9 cellular contexts compared by ENCODE assay signal in the genomic region with DNA sequence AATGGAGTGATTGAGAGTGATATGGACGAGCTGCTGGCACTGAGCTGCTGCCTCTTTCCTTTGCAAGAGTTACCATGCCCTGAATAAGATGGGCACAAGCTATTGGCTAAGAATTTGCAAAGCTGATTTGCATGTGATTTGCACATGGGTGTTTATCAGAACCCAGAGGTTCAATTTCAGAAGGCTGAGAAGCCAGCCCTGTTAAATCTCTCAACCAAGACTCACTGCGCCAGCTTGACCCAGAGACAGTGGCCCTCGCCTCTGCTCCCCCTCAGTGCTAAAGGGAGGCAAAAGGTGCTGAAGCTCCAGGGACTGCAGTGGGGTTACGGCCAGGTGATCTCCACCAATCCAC. TPM values are rescaled to one million over a fixed set of nuclear protein-coding genes. Genes with fewer than 3 reads are reported as not detected.
DNase-seq lines count a peak whose midpoint lies in the region; ATAC-seq and TF ChIP-seq lines count a peak whose summit lies in the region.
"Had no signal": no experiment of that assay in that cellular context is flagged by ENCODE, and none has a peak within 500 bp of the region (broad histone marks: within the 10 kb centered on the region; RNA-seq: fewer than 3 reads in every experiment).

No MANE protein-coding gene starts in this region.

- DNase-seq in Caco-2: no peak
- no peak for DNase-seq in HL-60 (ENCODE audit: low read depth in 1 of 2, low spot score in 1 of 2)
- no peak for DNase-seq in adrenal gland
- no peak for DNase-seq in natural killer cell
- no peak for DNase-seq in HEK293T (ENCODE audit: extremely low spot score)
- DNase-seq in NCI-H69 (lab: John Stamatoyannopoulos, UW): no peak
- DNase-seq in head of caudate nucleus: no peak
- DNase-seq: occipital lobe had no signal

- TF ChIP-seq CTCF in Caco-2 (IDR thresholded peaks at IDR 0.05; ENCODE audit: insufficient read depth in 1 of 2, low read depth in 1 of 2, low read length in 1 of 2, severe bottlenecking in 1 of 2, unreplicated experiment in 1 of 2) (no peak), HL-60 (IDR thresholded peaks at IDR 0.05; ENCODE audit: insufficient read depth, low read length) (no peak), adrenal gland (IDR thresholded peaks at IDR 0.05) (no peak), natural killer cell (IDR thresholded peaks at IDR 0.05) (no peak)

- no peaks in the 10 kb centered on the region for H3K27me3 ChIP-seq in Caco-2 (replicated peaks; ENCODE audit: control insufficient read depth, insufficient read depth, low read length)
- H3K27me3 ChIP-seq in HL-60 (ENCODE audit: insufficient read depth, poor library complexity, severe bottlenecking): no peaks in the 10 kb centered on the region
- no peaks in the 10 kb centered on the region for H3K27me3 ChIP-seq in adrenal gland

- H3K36me3 Mint-ChIP-seq in Caco-2 (ENCODE audit: insufficient read depth, unreplicated experiment) (peaks cover 27% of the 10 kb centered on the region), natural killer cell (no peaks in the 10 kb centered on the region)

- no peaks in the 10 kb centered on the region for H3K9me3 ChIP-seq in Caco-2
- H3K9me3 ChIP-seq in adrenal gland (replicated peaks in 1 of 3): no peaks in the 10 kb centered on the region

- H3K27ac Mint-ChIP-seq in Caco-2 (ENCODE audit: unreplicated experiment) (no peak overlapping the region), natural killer cell (peak overlapping the region; percentile 91 to 96)

- intact Hi-C loops in Caco-2 (cut with micrococcal nuclease; ENCODE audit: unreplicated experiment) (loop anchor here (10.0 kb wide), 1 partner anchor 131 kb away; a partner anchor contains a TSS), adrenal gland (cut with DNase I) (no loop called here), natural killer cell (cut with micrococcal nuclease) (loop anchor here (5.0 to 10.0 kb wide), 2 partner anchors 42 to 169 kb away; a partner anchor contains a TSS), head of caudate nucleus (cut with DNase I) (no loop called here)

- CTCF ChIA-PET in Caco-2 (lab: Charles Lee): interaction anchor here (5.0 kb wide), 1 partner anchor 22 kb away, joined by 37 read pairs; no protein-coding TSS in a partner anchor
- CTCF ChIA-PET in HEK293T (lab: Yijun Ruan, JAX): interaction anchor here (0.7 to 9.2 kb wide), 4 partner anchors 9 to 21 kb away, joined by 3 to 100 read pairs (median 4); a partner anchor contains a TSS

- ATAC-seq in natural killer cell (no peak), GM18511 (IDR thresholded peaks at IDR 0.05; ENCODE audit: unreplicated experiment) (no peak)

- H3K9me3 Mint-ChIP-seq in Caco-2 (ENCODE audit: unreplicated experiment): no peaks in the 10 kb centered on the region
- no peaks in the 10 kb centered on the region for H3K9me3 Mint-ChIP-seq in natural killer cell

- BruUV-seq in Caco-2 (replicated peaks; lab: Mats Ljungman, UMichigan): TSS peak; percentile 11

- no peaks in the 10 kb centered on the region for H3K36me3 ChIP-seq in Caco-2 (ENCODE audit: control insufficient read depth, insufficient read depth, low read length)
- peaks cover 0 to 5% of the 10 kb centered on the region in 2 donors for H3K36me3 ChIP-seq in adrenal gland (replicated peaks in 1 of 2)

- H3K4me1 Mint-ChIP-seq in Caco-2 (ENCODE audit: low read depth, unreplicated experiment) (no peaks in the 10 kb centered on the region), natural killer cell (peaks cover 35 to 56% of the 10 kb centered on the region in 2 donors)

- no peak for TF ChIP-seq POLR2A in adrenal gland (IDR thresholded peaks at IDR 0.05)

- H3K4me3 ChIP-seq in Caco-2 (ENCODE audit: low read depth, low read length) (peak overlapping the region; percentile 36), HL-60 (replicated peaks; ENCODE audit: insufficient read depth, low read length) (peak overlapping the region; percentile 59), adrenal gland (peak overlapping the region in 1 of 4 donors; percentile 64)

- 73 to 83% (median 77%) methylated on average over 1 to 4 of the region's 4 CpGs for WGBS in adrenal gland, 4 donors

- POLR2A ChIA-PET in Caco-2 (lab: Charles Lee): interaction anchor here (1.0 kb wide), 1 partner anchor 10 kb away, joined by 3 read pairs; a partner anchor contains a TSS
- POLR2A ChIA-PET in HEK293T (lab: Yijun Ruan, JAX): interaction anchor here (1.0 to 7.1 kb wide), 5 partner anchors 10 to 49 kb away, joined by 3 to 65 read pairs (median 4); a partner anchor contains a TSS

- no peaks in the 10 kb centered on the region for H3K27me3 Mint-ChIP-seq in Caco-2 (ENCODE audit: insufficient read depth, unreplicated experiment)
- no peaks in the 10 kb centered on the region for H3K27me3 Mint-ChIP-seq in natural killer cell (ENCODE audit: low read depth in 2 of 2)

- H3K4me1 ChIP-seq in Caco-2: peaks cover 8% of the 10 kb centered on the region; the same call in 1 of the 2 replicates
- peaks cover 13 to 45% of the 10 kb centered on the region in 2 donors for H3K4me1 ChIP-seq in adrenal gland (replicated peaks in 1 of 2)

- H3K4me3 Mint-ChIP-seq in Caco-2 (ENCODE audit: unreplicated experiment) (peak overlapping the region; percentile 74), natural killer cell (peak overlapping the region; percentile 90)

- H3K27ac ChIP-seq in HL-60 (replicated peaks) (peak overlapping the region; percentile 100), adrenal gland (peak overlapping the region in 3 of 5 donors; percentile 68 to 96 (median 94))

TF ChIP-seq in HEK293T, 16 proteins besides CTCF, POLR2A, EP300 and RAD21:
- TF ChIP-seq FOXK2 (IDR thresholded peaks at IDR 0.05) (no peak), FOXM1 (IDR thresholded peaks at IDR 0.05; ENCODE audit: borderline replicate concordance) (no peak), SUZ12 (IDR thresholded peaks at IDR 0.05) (no peak), ARNT (IDR thresholded peaks at IDR 0.05) (no peak), NFRKB (IDR thresholded peaks at IDR 0.05) (no peak), ZNF384 (IDR thresholded peaks at IDR 0.05) (no peak), ELF4 (IDR thresholded peaks at IDR 0.05) (no peak), L3MBTL2 (conservative IDR thresholded peaks at IDR 0.05) (no peak), FOXA1 (IDR thresholded peaks at IDR 0.05) (no peak), SP1 (IDR thresholded peaks at IDR 0.05) (no peak), LEF1 (IDR thresholded peaks at IDR 0.05; ENCODE audit: borderline replicate concordance) (no peak), CTBP1 (IDR thresholded peaks at IDR 0.05; ENCODE audit: borderline replicate concordance) (no peak), HDGF (IDR thresholded peaks at IDR 0.05; ENCODE audit: borderline replicate concordance) (no peak), BHLHE40 (IDR thresholded peaks at IDR 0.05; ENCODE audit: borderline replicate concordance) (no peak), TARDBP (IDR thresholded peaks at IDR 0.05) (no peak)
- TF ChIP-seq, protein P1, sequence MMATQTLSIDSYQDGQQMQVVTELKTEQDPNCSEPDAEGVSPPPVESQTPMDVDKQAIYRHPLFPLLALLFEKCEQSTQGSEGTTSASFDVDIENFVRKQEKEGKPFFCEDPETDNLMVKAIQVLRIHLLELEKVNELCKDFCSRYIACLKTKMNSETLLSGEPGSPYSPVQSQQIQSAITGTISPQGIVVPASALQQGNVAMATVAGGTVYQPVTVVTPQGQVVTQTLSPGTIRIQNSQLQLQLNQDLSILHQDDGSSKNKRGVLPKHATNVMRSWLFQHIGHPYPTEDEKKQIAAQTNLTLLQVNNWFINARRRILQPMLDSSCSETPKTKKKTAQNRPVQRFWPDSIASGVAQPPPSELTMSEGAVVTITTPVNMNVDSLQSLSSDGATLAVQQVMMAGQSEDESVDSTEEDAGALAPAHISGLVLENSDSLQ (IDR thresholded peaks at IDR 0.05): no peak
TF ChIP-seq in HEK293T: peak in this region for 0.

RNA-seq across cellular contexts. Expression of a gene that starts 0.7 kb away (rescaled TPM):
- total RNA-seq in Caco-2 (2022): 13.0 and 15.7 TPM in 2 replicates
- total RNA-seq in adrenal gland: 10 to 100 TPM; 22.7 to 67.8 (median 46.0) TPM
- 100 to 1,000 TPM in 2 of 3 donors, 1 to 10 TPM in 1; 1.5 to 316 (median 118) TPM for polyA plus RNA-seq in adrenal gland
- total RNA-seq in natural killer cell: 100 to 1,000 TPM; 352 to 398 (median 384) TPM

RNA-seq across cellular contexts. Expression of a gene that starts 9.5 kb away (rescaled TPM):
- total RNA-seq in Caco-2 (2022) (91.3 and 93.8 TPM in 2 replicates), adrenal gland (100 to 1,000 TPM in 3 of 8 donors, 10 to 100 TPM in 5; 60.0 to 159 (median 93.6) TPM), natural killer cell (10 to 100 TPM; 63.4 to 82.3 (median 73.1) TPM)
- polyA plus RNA-seq in adrenal gland: 100 to 1,000 TPM; 121 to 287 (median 228) TPM

RNA-seq across cellular contexts. Expression of a gene that starts 19.1 kb away (rescaled TPM):
- 0.75 and 1.2 TPM in 2 replicates for total RNA-seq in Caco-2 (2022)
- total RNA-seq in adrenal gland: 10 to 100 TPM; 15.5 to 37.4 (median 26.4) TPM
- 10 to 100 TPM in 2 of 3 donors, 1 to 10 TPM in 1; 5.4 to 69.6 (median 27.6) TPM for polyA plus RNA-seq in adrenal gland
- 10 to 100 TPM; 14.3 to 17.1 (median 15.2) TPM for total RNA-seq in natural killer cell

RNA-seq across cellular contexts. Expression of a gene that starts 20.9 kb away (rescaled TPM):
- total RNA-seq in Caco-2 (2022): not detected in 2 replicates
- 1 to 10 TPM in 1 of 8 donors, under 1 TPM in 7; 0.18 to 1.1 (median 0.63) TPM for total RNA-seq in adrenal gland
- 1 to 10 TPM in 2 of 3 donors, not detected in 1; 1.0 to 1.6 TPM for polyA plus RNA-seq in adrenal gland
- not detected for total RNA-seq in natural killer cell
- total RNA-seq: occipital lobe had no signal

RNA-seq across cellular contexts. Expression of a gene that starts 39.4 kb away (rescaled TPM):
- total RNA-seq in Caco-2 (2022) (12.7 and 12.8 TPM in 2 replicates), adrenal gland (10 to 100 TPM in 3 of 8 donors, 1 to 10 TPM in 3, under 1 TPM in 2; 0.52 to 50.1 (median 4.1) TPM), natural killer cell (under 1 TPM in 2 of 3 donors, not detected in 1; 0.23 to 0.98 TPM)
- polyA plus RNA-seq in adrenal gland: 10 to 100 TPM in 2 of 3 donors, 1 to 10 TPM in 1; 8.9 to 34.1 (median 14.5) TPM

Comparison
In these comparisons a context has a peak if more than half of its experiments do, and no peak if none do; other contexts are left out.
1. RNA of a gene that starts 0.7 kb away (total RNA-seq): 352 to 398 TPM in natural killer cell; 22.7 to 67.8 TPM in adrenal gland and 13.0 to 15.7 TPM in Caco-2; every median in the first group is over 4 times any median in the second.
2. intact Hi-C loops: an anchor here in Caco-2 (10.0 kb wide) and natural killer cell (5.0 to 10.0 kb wide); none called in adrenal gland and head of caudate nucleus.